In the genomic region with DNA sequence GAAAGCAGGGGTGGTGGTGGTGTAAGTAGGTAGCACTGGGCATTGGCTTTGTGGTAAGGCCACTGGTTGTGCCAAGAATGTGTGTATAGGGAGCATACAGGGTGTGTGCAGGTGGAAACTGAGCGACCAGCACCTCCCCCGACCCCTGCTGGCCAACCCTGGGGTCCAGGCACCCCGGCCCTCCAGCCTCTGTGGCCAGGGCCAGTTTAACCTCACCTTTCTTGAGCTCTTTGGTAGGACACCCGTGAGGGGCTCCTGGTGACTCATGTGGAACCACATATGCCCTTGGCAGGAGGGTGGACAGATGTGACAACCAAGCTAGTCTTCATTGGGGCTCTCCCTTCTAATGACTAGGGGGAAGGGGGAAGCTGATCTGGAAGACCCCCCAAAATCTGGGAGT, we compare ENCODE assay signal across 11 cellular contexts. TPM values are rescaled to one million over a fixed set of nuclear protein-coding genes. Genes with fewer than 3 reads are reported as not detected.
DNase-seq lines count a peak whose midpoint lies in the region; ATAC-seq and TF ChIP-seq lines count a peak whose summit lies in the region.
"Had no signal": no experiment of that assay in that cellular context is flagged by ENCODE, and none has a peak within 500 bp of the region (broad histone marks: within the 10 kb centered on the region; RNA-seq: fewer than 3 reads in every experiment).

No MANE protein-coding gene starts in this region.

- 100% methylated on average over 1 to 2 of the region's 4 CpGs for WGBS in esophagus squamous epithelium, 2 donors
- WGBS in stomach, 5 donors, result 88 to 98% (median 93%) methylated on average over 4 of the region's 4 CpGs

- TF ChIP-seq CTCF in RWPE1 (conservative IDR thresholded peaks at IDR 0.05; ENCODE audit: low read depth) (no peak), esophagus squamous epithelium (IDR thresholded peaks at IDR 0.05) (no peak), stomach (IDR thresholded peaks at IDR 0.05) (no peak)

- H3K27ac ChIP-seq in RWPE1 (peak overlapping the region; percentile 91), esophagus squamous epithelium (peak overlapping the region in 3 of 4 donors; percentile 94 to 99 (median 99)), stomach (peak overlapping the region in 3 of 5 donors; percentile 90 to 98 (median 97))

- no peak overlapping the region for H3K4me3 ChIP-seq in esophagus squamous epithelium
- H3K4me3 ChIP-seq in stomach, result no peak overlapping the region

- no peak for TF ChIP-seq POLR2A in esophagus squamous epithelium (IDR thresholded peaks at IDR 0.05)
- no peak for TF ChIP-seq POLR2A in stomach (IDR thresholded peaks at IDR 0.05)

- intact Hi-C loops in esophagus squamous epithelium (cut with DNase I), result no loop called here
- intact Hi-C loops in stomach (cut with DNase I; ENCODE audit: low total_unique reads), result no loop called here

- H3K27me3 ChIP-seq in esophagus squamous epithelium, result no peaks in the 10 kb centered on the region
- H3K27me3 ChIP-seq in stomach, result no peaks in the 10 kb centered on the region

- H3K9me3 ChIP-seq in esophagus squamous epithelium (no peaks in the 10 kb centered on the region), stomach (no peaks in the 10 kb centered on the region)

- CTCF ChIA-PET in RWPE1 (lab: Yijun Ruan, JAX), result interaction anchor here (0.7 to 2.0 kb wide), 5 partner anchors 11 to 50 kb away, joined by 3 to 11 read pairs (median 5); no protein-coding TSS in a partner anchor

- peaks cover 0 to 33% (median 0%) of the 10 kb centered on the region in 3 donors for H3K36me3 ChIP-seq in esophagus squamous epithelium
- peaks cover 0 to 20% (median 10%) of the 10 kb centered on the region in 4 donors for H3K36me3 ChIP-seq in stomach

- TF ChIP-seq EP300 in stomach (IDR thresholded peaks at IDR 0.05), result no peak

- DNase-seq in RWPE1 (ENCODE audit: low spot score) (no peak), esophagus squamous epithelium (lab: John Stamatoyannopoulos, UW) (no peak), stomach (no peak), NCI-H2196 treated with DMSO at 0.1 percent for 48 hours (lab: John Stamatoyannopoulos, UW; ENCODE audit: unreplicated experiment) (no peak)
- DNase-seq: activated CD4-positive, alpha-beta T cell treated with anti-CD3 and anti-CD28 coated beads for 48 hours; H7; NCI-H1694; NK-92 treated with Interleukin-12 subunit alpha and Interleukin-12 subunit beta, amount 100 ng/mL, for 24 hours had no signal

- POLR2A ChIA-PET in RWPE1 (lab: Yijun Ruan, JAX; ENCODE audit: low non-redundant PET), result interaction anchor here (1.6 kb wide), 1 partner anchor 12 kb away, joined by 4 read pairs; no protein-coding TSS in a partner anchor

- peaks cover 11 to 58% (median 16%) of the 10 kb centered on the region in 3 donors for H3K4me1 ChIP-seq in esophagus squamous epithelium
- H3K4me1 ChIP-seq in stomach, result peaks cover 14 to 46% (median 23%) of the 10 kb centered on the region in 4 donors

- ATAC-seq in GM18517 (IDR thresholded peaks at IDR 0.05; ENCODE audit: unreplicated experiment), result no peak
- no peak for ATAC-seq in GM21717 (IDR thresholded peaks at IDR 0.05; ENCODE audit: unreplicated experiment)

RNA-seq across cellular contexts. Expression of gene SHF, which starts 19.5 kb away (rescaled TPM):
- total RNA-seq in esophagus squamous epithelium (10 to 100 TPM in 1 of 4 donors, 1 to 10 TPM in 3; 1.9 to 12.0 (median 5.7) TPM), stomach (10 to 100 TPM in 1 of 5 donors, 1 to 10 TPM in 3, under 1 TPM in 1; 0.43 to 15.9 (median 7.6) TPM)
- 1 to 10 TPM; 4.4 to 7.5 (median 4.8) TPM for polyA plus RNA-seq in stomach

RNA-seq across cellular contexts. Expression of gene DUOX1, which starts 38.5 kb away (rescaled TPM):
- total RNA-seq in esophagus squamous epithelium (100 to 1,000 TPM in 2 of 4 donors, 10 to 100 TPM in 2; 87.5 to 202 (median 122) TPM), stomach (100 to 1,000 TPM in 2 of 5 donors, 10 to 100 TPM in 1, 1 to 10 TPM in 1, not detected in 1; 2.9 to 114 (median 87.8) TPM)
- polyA plus RNA-seq in stomach, result 10 to 100 TPM; 16.3 to 62.6 (median 32.3) TPM

RNA-seq across cellular contexts. Expression of gene DUOXA1, which starts 38.6 kb away (rescaled TPM):
- total RNA-seq in esophagus squamous epithelium (100 to 1,000 TPM in 3 of 4 donors, 10 to 100 TPM in 1; 64.0 to 202 (median 134) TPM), stomach (10 to 100 TPM in 3 of 5 donors, 1 to 10 TPM in 1, not detected in 1; 2.4 to 29.6 (median 18.8) TPM)
- 10 to 100 TPM; 26.4 to 96.7 (median 27.1) TPM for polyA plus RNA-seq in stomach
- total RNA-seq: H7 had no signal

RNA-seq across cellular contexts. Expression of gene DUOXA2, which starts 54.2 kb away (rescaled TPM):
- total RNA-seq in esophagus squamous epithelium, result 10 to 100 TPM in 2 of 4 donors, 1 to 10 TPM in 1, not detected in 1; 6.3 to 20.6 (median 13.6) TPM
- 100 to 1,000 TPM in 1 of 5 donors, 10 to 100 TPM in 2, 1 to 10 TPM in 1, not detected in 1; 1.3 to 119 (median 28.0) TPM for total RNA-seq in stomach
- polyA plus RNA-seq in stomach, result 10 to 100 TPM in 2 of 3 donors, 1 to 10 TPM in 1; 8.9 to 43.3 (median 25.0) TPM
- total RNA-seq: bronchial epithelial cell, H7 had no signal

RNA-seq across cellular contexts. Expression of gene DUOX2, which starts 54.3 kb away (rescaled TPM):
- total RNA-seq in esophagus squamous epithelium (10 to 100 TPM in 3 of 4 donors, 1 to 10 TPM in 1; 5.0 to 50.7 (median 22.6) TPM), stomach (100 to 1,000 TPM in 2 of 5 donors, 10 to 100 TPM in 2, 1 to 10 TPM in 1; 1.2 to 445 (median 94.9) TPM)
- polyA plus RNA-seq in stomach, result 10 to 100 TPM in 2 of 3 donors, 1 to 10 TPM in 1; 6.4 to 22.9 (median 21.1) TPM
- total RNA-seq: H7 had no signal
